In genomic region chr16:1779234-1779701, GRCh38 we compare ENCODE assay signal across 1 cellular context.
TF ChIP-seq lines count a peak whose summit lies in the region.

No MANE protein-coding gene starts in this region.

TF ChIP-seq in K562, 482 proteins besides CTCF, POLR2A, EP300 and RAD21:
- TF ChIP-seq PTRF (tag; IDR thresholded peaks at IDR 0.05) (no peak), ZNF175 (CRISPR knock-in tag; IDR thresholded peaks at IDR 0.05; ENCODE audit: low read depth) (no peak), SUPT5H (IDR thresholded peaks at IDR 0.05) (0 out of 2 replicates have a peak, but pooled peaks have one; percentile 6), ESRRA (IDR thresholded peaks at IDR 0.05; ENCODE audit: borderline replicate concordance, low read depth) (no peak)
- TF ChIP-seq, protein P1, sequence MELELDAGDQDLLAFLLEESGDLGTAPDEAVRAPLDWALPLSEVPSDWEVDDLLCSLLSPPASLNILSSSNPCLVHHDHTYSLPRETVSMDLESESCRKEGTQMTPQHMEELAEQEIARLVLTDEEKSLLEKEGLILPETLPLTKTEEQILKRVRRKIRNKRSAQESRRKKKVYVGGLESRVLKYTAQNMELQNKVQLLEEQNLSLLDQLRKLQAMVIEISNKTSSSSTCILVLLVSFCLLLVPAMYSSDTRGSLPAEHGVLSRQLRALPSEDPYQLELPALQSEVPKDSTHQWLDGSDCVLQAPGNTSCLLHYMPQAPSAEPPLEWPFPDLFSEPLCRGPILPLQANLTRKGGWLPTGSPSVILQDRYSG (tag; conservative IDR thresholded peaks at IDR 0.05; ENCODE audit: low read depth) = no peak
- TF ChIP-seq, protein P2, sequence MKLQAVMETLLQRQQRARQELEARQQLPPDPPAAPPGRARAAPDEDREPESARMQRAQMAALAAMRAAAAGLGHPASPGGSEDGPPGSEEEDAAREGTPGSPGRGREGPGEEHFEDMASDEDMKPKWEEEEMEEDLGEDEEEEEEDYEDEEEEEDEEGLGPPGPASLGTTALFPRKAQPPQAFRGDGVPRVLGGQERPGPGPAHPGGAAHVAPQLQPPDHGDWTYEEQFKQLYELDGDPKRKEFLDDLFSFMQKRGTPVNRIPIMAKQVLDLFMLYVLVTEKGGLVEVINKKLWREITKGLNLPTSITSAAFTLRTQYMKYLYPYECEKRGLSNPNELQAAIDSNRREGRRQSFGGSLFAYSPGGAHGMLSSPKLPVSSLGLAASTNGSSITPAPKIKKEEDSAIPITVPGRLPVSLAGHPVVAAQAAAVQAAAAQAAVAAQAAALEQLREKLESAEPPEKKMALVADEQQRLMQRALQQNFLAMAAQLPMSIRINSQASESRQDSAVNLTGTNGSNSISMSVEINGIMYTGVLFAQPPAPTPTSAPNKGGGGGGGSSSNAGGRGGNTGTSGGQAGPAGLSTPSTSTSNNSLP (IDR thresholded peaks at IDR 0.05; ENCODE audit: borderline replicate concordance, low read depth, low read length) = no peak
